ENCODE assay signal across 13 cellular contexts in genomic region chr19:50418186-50419021, GRCh38. TPM values are rescaled to one million over a fixed set of nuclear protein-coding genes. Genes with fewer than 3 reads are reported as not detected.
DNase-seq lines count a peak whose midpoint lies in the region; ATAC-seq, FAIRE-seq and TF ChIP-seq lines count a peak whose summit lies in the region.
"Had no signal": no experiment of that assay in that cellular context is flagged by ENCODE, and none has a peak within 500 bp of the region (broad histone marks: within the 10 kb centered on the region; RNA-seq: fewer than 3 reads in every experiment).

SPIB (plus strand) TSS chr19:50418938; CDS start chr19:50418963, 25 bp downstream.

- H3K4me1 ChIP-seq in neural progenitor cell: peaks cover 7% of the 10 kb centered on the region
- H3K4me1 ChIP-seq: SJSA1 had no signal

- H3K9me3 Mint-ChIP-seq in HFFc6 (no peaks in the 10 kb centered on the region), neural progenitor cell (no peaks in the 10 kb centered on the region)

- no peak within 1 kb of the TSS for H3K27ac Mint-ChIP-seq in HFFc6
- no peak within 1 kb of the TSS for H3K27ac Mint-ChIP-seq in neural progenitor cell

- no peak for ATAC-seq in HG03442 (IDR thresholded peaks at IDR 0.05; ENCODE audit: unreplicated experiment)

- no peak within 1 kb of the TSS for H3K9ac ChIP-seq in neural progenitor cell

- H3K27ac ChIP-seq in neural progenitor cell: no peak within 1 kb of the TSS
- H3K27ac ChIP-seq: neutrophil, SJSA1 had no signal

- H3K4me1 Mint-ChIP-seq in HFFc6 (ENCODE audit: low read depth) (peaks cover 6% of the 10 kb centered on the region), neural progenitor cell (peaks cover 15% of the 10 kb centered on the region)

- DNase-seq in GM12891 (ENCODE audit: insufficient read length, low spot score): no peak
- DNase-seq in HFFc6: no peak
- peak; percentile 21 for DNase-seq in astrocyte of the hippocampus (ENCODE audit: low read depth, low spot score)
- peak; percentile 24 for DNase-seq in neural progenitor cell (ENCODE audit: low spot score)
- no peak for DNase-seq in AG08396 (ENCODE audit: low spot score)
- DNase-seq in NCI-H82 treated with DMSO at 0.1 percent for 48 hours (lab: John Stamatoyannopoulos, UW; ENCODE audit: unreplicated experiment): no peak
- DNase-seq in NOMO-1 treated with DMSO at 0.1 percent for 48 hours (lab: John Stamatoyannopoulos, UW; ENCODE audit: unreplicated experiment): no peak
- DNase-seq: activated CD4-positive, alpha-beta T cell treated with anti-CD3 and anti-CD28 coated beads, Interleukin-2, amount 50 U/mL, for 4 hours; effector CD8-positive, alpha-beta T cell had no signal

- no peaks in the 10 kb centered on the region for H3K9me3 ChIP-seq in neural progenitor cell (ENCODE audit: low read depth)
- H3K9me3 ChIP-seq: neutrophil, SJSA1 had no signal

- H3K4me3 ChIP-seq in neural progenitor cell: peak within 1 kb of the TSS; percentile 37
- H3K4me3 ChIP-seq: SJSA1 had no signal

- peak; percentile 51 for FAIRE-seq in GM12891 (lab: Jason Lieb, UNC)

- TF ChIP-seq POLR2A in GM12891 (IDR thresholded peaks at IDR 0.05; ENCODE audit: low read depth, low read length): peak; percentile 82

- peak within 1 kb of the TSS; percentile 42; the same call in 1 of the 2 replicates for H3K4me3 Mint-ChIP-seq in HFFc6
- no peak within 1 kb of the TSS for H3K4me3 Mint-ChIP-seq in neural progenitor cell

- peaks cover 6% of the 10 kb centered on the region for H3K27me3 Mint-ChIP-seq in HFFc6 (ENCODE audit: insufficient read depth)
- H3K27me3 Mint-ChIP-seq in neural progenitor cell (ENCODE audit: insufficient read depth, low read depth): peaks cover 13% of the 10 kb centered on the region

- H3K27me3 ChIP-seq in neural progenitor cell: peaks cover 30% of the 10 kb centered on the region

- H3K36me3 ChIP-seq in neural progenitor cell: no peaks in the 10 kb centered on the region
- H3K36me3 ChIP-seq: neutrophil had no signal

- H3K36me3 Mint-ChIP-seq in HFFc6 (ENCODE audit: low read depth): no peaks in the 10 kb centered on the region
- H3K36me3 Mint-ChIP-seq in neural progenitor cell: no peaks in the 10 kb centered on the region

- H3F3A ChIP-seq in neural progenitor cell (ENCODE audit: low read depth): peaks cover 11% of the 10 kb centered on the region

- H3K4me2 ChIP-seq in neural progenitor cell: peak within 1 kb of the TSS; percentile 79

- peaks cover 14% of the 10 kb centered on the region for H4K20me1 ChIP-seq in neural progenitor cell (ENCODE audit: low read depth)

- H3K79me2 ChIP-seq in neural progenitor cell (ENCODE audit: low read depth): no peaks in the 10 kb centered on the region

- TF ChIP-seq CTCF in HFFc6 (IDR thresholded peaks at IDR 0.05): no peak
- no peak for TF ChIP-seq CTCF in neural progenitor cell (IDR thresholded peaks at IDR 0.05)

- H2AFZ ChIP-seq in neural progenitor cell (replicated peaks): peak within 1 kb of the TSS; percentile 63

TF ChIP-seq in GM12891, 5 proteins besides CTCF, POLR2A, EP300 and RAD21:
- 0 out of 2 replicates have a peak, but pooled peaks have one; percentile 36 for TF ChIP-seq TAF1 (IDR thresholded peaks at IDR 0.05; ENCODE audit: low read depth, low read length)
- peak; percentile 79 for TF ChIP-seq POLR2AphosphoS5 (IDR thresholded peaks at IDR 0.05; ENCODE audit: low read depth, low read length)
- no peak for TF ChIP-seq SPI1 (IDR thresholded peaks at IDR 0.05; ENCODE audit: low read depth, low read length)

RNA-seq across cellular contexts. Expression of gene SPIB, which starts in this region (rescaled TPM):
- 80.2 TPM for polyA plus RNA-seq in GM12891 (2012; ENCODE audit: low read depth, missing spikeins)
- not detected for total RNA-seq in HFFc6 (2021; fragmentation: NEBNext Ultra II Directional; extraction: Animal tissue kit (Norgen Biotek cat#: 25700))
- total RNA-seq in neural progenitor cell (ENCODE audit: low replicate concordance): 0.31 TPM in 1 of 2 replicates, not detected in the other
- total RNA-seq: SJSA1, subcutaneous adipose tissue had no signal

Comparison
In these comparisons a context has a peak if more than half of its experiments do, and no peak if none do; other contexts are left out.
1. Peak in DNase-seq, H3K4me3 ChIP-seq and H3K4me2 ChIP-seq in neural progenitor cell; RNA of the gene not detected or under 1 TPM.